In genomic region chr1:199959033-199959774, GRCh38 we compare ENCODE assay signal across 27 cellular contexts.
"Had no signal": no experiment of that assay in that cellular context is flagged by ENCODE, and none has a peak within 500 bp of the region (broad histone marks: within the 10 kb centered on the region; RNA-seq: fewer than 3 reads in every experiment).

No MANE protein-coding gene starts in this region.

- H3K4me1 ChIP-seq: ascending aorta had no signal

- H3K27me3 ChIP-seq: ascending aorta, body of pancreas had no signal

- H3K4me3 ChIP-seq: ascending aorta, body of pancreas, MG63 had no signal

- H3K27ac ChIP-seq: ascending aorta, body of pancreas had no signal

- ATAC-seq: activated CD8-positive, alpha-beta memory T cell treated with anti-CD3 and anti-CD28 coated beads, Interleukin-2, amount 10 ng/mL, durations not matched to agents 7 days and 5 days; activated naive CD4-positive, alpha-beta T cell treated with anti-CD3 and anti-CD28 coated beads, Interleukin-2, amount 50 U/mL, for 72 hours; activated naive CD8-positive, alpha-beta T cell treated with anti-CD3 and anti-CD28 coated beads, Interleukin-2, amount 50 U/mL, for 24 hours; body of pancreas; WTC11 had no signal

- H3K36me3 ChIP-seq: ascending aorta, MG63 had no signal

- DNase-seq: activated CD4-positive, alpha-beta T cell treated with anti-CD3 and anti-CD28 coated beads for 48 hours; activated CD4-positive, alpha-beta T cell treated with anti-CD3 and anti-CD28 coated beads, Interleukin-2, amount 50 U/mL, for 48 hours; activated CD4-positive, CD25-positive, alpha-beta regulatory T cell treated with anti-CD3 and anti-CD28 coated beads, Interleukin-2, amount 50 U/mL, for 72 hours; activated CD8-positive, alpha-beta memory T cell treated with anti-CD3 and anti-CD28 coated beads, Interleukin-2, amount 10 ng/mL, durations not matched to agents 7 days and 5 days; activated effector memory CD4-positive, alpha-beta T cell treated with anti-CD3 and anti-CD28 coated beads, Interleukin-2, amount 50 U/mL, for 16 hours; activated naive CD4-positive, alpha-beta T cell treated with Interleukin-2 at 50 U/mL for 16 hours; activated naive CD8-positive, alpha-beta T cell treated with anti-CD3 and anti-CD28 coated beads, Interleukin-2, amount 50 U/mL, for 24 hours; activated T-cell treated with anti-CD3 and anti-CD28 coated beads, Interleukin-2, amount 50 U/mL, for 24 hours; amniotic stem cell; body of pancreas; central memory CD4-positive, alpha-beta T cell; MG63; MV-4-11; NCI-H1105; NCI-H1436; NCI-H1694 treated with DMSO at 0.1 percent for 48 hours; NCI-H2029 treated with DMSO at 0.1 percent for 48 hours; NCI-H2171; NCI-H2227 treated with DMSO at 0.1 percent for 48 hours; NCI-H526 treated with DMSO at 0.1 percent for 48 hours; NCI-H82; NK-92 treated with Interleukin-12 subunit alpha and Interleukin-12 subunit beta, amount 100 ng/mL, for 24 hours; SHP77 treated with DMSO at 0.1 percent for 48 hours; T-helper 9 cell had no signal

- H3K9me3 ChIP-seq: ascending aorta, body of pancreas, MG63 had no signal
